12 cellular contexts compared by ENCODE assay signal in genomic region chr6:32397252-32397920, GRCh38.
DNase-seq lines count a peak whose midpoint lies in the region; ATAC-seq and TF ChIP-seq lines count a peak whose summit lies in the region.
"Had no signal": no experiment of that assay in that cellular context is flagged by ENCODE, and none has a peak within 500 bp of the region (broad histone marks: within the 10 kb centered on the region; RNA-seq: fewer than 3 reads in every experiment).

No MANE protein-coding gene starts in this region.

- ATAC-seq in GM18858 (IDR thresholded peaks at IDR 0.05; ENCODE audit: unreplicated experiment) (peak; percentile 76), GM21447 (IDR thresholded peaks at IDR 0.05; ENCODE audit: unreplicated experiment) (peak; percentile 86), HG03342 (IDR thresholded peaks at IDR 0.05; ENCODE audit: unreplicated experiment) (peak; percentile 65)
- ATAC-seq: foreskin keratinocyte had no signal

- no peak for TF ChIP-seq CTCF in epithelial cell of esophagus (IDR thresholded peaks at IDR 0.05; ENCODE audit: insufficient read depth, low read depth, low read length, missing control alignments)

- DNase-seq in epithelial cell of esophagus (ENCODE audit: low read depth) (peak; percentile 5), NCI-H446 treated with DMSO at 0.1 percent for 48 hours (lab: John Stamatoyannopoulos, UW) (no peak), DMS 273 treated with DMSO at 0.1 percent for 48 hours (lab: John Stamatoyannopoulos, UW) (no peak), NCI-H1092 treated with DMSO at 0.1 percent for 48 hours (lab: John Stamatoyannopoulos, UW) (no peak), NCI-H748 treated with DMSO at 0.1 percent for 48 hours (lab: John Stamatoyannopoulos, UW) (no peak)
- DNase-seq: DMS153, SHP77 treated with DMSO at 0.1 percent for 48 hours had no signal

- H3K4me3 ChIP-seq in epithelial cell of esophagus (ENCODE audit: low read length) = no peak overlapping the region
- H3K4me3 ChIP-seq: HAP-1 had no signal
